Comparison of ENCODE assay signal across 20 cellular contexts in the genomic region with DNA sequence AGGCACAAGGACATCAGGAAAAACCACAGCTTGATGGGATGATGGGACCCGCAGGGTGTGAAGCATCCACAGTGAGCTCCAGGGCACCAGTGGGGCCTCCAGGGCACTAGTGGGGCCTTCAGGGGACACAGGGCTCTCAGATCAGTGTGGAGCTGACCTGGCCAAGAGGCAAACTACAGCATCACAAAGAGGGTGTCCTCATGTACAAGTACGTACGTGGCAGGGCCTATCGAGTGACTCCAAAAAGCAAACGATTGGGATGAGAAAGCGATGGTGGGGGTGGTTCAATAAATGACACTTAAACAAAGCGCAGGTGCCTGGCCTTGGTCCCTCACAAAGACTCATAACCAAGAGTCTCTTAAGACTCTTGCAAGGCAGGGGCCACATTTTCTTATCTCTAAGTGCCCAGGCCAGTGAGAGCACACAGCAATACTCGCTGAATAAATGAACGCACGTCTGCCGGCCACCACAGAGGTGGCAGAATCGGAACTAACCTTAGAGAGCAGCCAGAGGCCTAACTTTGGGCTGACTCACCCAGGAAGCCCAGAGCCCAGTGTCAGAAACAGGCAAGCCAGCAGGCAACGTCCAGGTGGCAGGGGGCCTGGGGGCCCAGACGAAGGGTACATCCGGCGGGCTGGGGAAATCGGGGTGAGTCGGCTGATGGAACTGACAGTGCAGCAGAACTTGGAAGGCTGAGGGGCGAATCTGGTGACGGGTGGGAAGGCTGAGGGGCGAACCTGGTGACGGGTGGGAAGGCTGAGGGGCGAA.
DNase-seq lines count a peak whose midpoint lies in the region.
"Had no signal": no experiment of that assay in that cellular context is flagged by ENCODE, and none has a peak within 500 bp of the region (broad histone marks: within the 10 kb centered on the region; RNA-seq: fewer than 3 reads in every experiment).

No MANE protein-coding gene starts in this region.

- no peaks in the 10 kb centered on the region for H3K27me3 ChIP-seq in layer of hippocampus (ENCODE audit: control insufficient read depth, insufficient read depth, low read length)
- H3K27me3 ChIP-seq: BLaER1, Peyer's patch had no signal

- DNase-seq in activated CD8-positive, alpha-beta memory T cell treated with anti-CD3 and anti-CD28 coated beads, Interleukin-2, amount 50 U/mL, for 48 hours, result peak; percentile 37
- DNase-seq in activated CD8-positive, alpha-beta memory T cell treated with anti-CD3 and anti-CD28 coated beads for 24 hours, result no peak
- DNase-seq in substantia nigra (lab: John Stamatoyannopoulos, UW), result no peak
- no peak for DNase-seq in UCSD-AML1 (lab: John Stamatoyannopoulos, UW; ENCODE audit: unreplicated experiment)
- DNase-seq in AG20443 (ENCODE audit: low spot score), result no peak
- DNase-seq in GM19238 (ENCODE audit: insufficient read length, low spot score), result no peak
- DNase-seq: DMS153, EL, HCEC 1CT, Karpas-422, MM.1S, NCI-H1105, NCI-H187 treated with DMSO at 0.1 percent for 48 hours, NCI-H510A, SHP77 treated with DMSO at 0.1 percent for 48 hours had no signal

- peak overlapping the region; percentile 85 for H3K27ac ChIP-seq in angular gyrus (ENCODE audit: low read depth, low read length)
- H3K27ac ChIP-seq in layer of hippocampus (ENCODE audit: low read depth, low read length), result peak overlapping the region; percentile 91
- peak overlapping the region; percentile 93 for H3K27ac ChIP-seq in substantia nigra (ENCODE audit: low read depth, low read length, poor library complexity, severe bottlenecking)
- H3K27ac ChIP-seq: 22Rv1, BLaER1, Peyer's patch had no signal
